Comparison of ENCODE assay signal across 7 cellular contexts in the genomic region with DNA sequence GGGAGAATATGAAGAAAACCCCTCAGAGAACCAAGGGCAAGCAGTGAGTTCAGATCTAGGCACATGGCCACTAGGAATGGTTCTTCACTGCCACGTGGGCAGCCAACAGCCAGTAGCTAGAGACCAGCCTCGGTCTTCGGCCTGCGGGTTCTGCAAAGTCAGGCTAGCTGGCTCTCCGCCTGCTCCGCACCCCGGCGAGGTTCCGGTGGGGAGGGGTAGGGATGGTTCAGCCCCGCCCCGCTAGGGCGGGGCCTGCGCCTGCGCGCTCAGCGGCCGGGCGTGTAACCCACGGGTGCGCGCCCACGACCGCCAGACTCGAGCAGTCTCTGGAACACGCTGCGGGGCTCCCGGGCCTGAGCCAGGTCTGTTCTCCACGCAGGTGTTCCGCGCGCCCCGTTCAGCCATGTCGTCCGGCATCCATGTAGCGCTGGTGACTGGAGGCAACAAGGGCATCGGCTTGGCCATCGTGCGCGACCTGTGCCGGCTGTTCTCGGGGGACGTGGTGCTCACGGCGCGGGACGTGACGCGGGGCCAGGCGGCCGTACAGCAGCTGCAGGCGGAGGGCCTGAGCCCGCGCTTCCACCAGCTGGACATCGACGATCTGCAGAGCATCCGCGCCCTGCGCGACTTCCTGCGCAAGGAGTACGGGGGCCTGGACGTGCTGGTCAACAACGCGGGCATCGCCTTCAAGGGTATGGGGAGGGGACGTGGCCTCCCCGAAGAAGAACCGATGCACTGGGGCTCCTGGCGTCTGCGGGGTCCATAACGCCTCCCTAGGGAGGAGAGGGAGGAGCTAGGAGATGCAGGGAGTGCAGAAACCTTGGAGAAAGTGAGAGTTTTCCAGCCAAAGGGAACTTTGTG. TPM values are rescaled to one million over a fixed set of nuclear protein-coding genes. Genes with fewer than 3 reads are reported as not detected.
DNase-seq lines count a peak whose midpoint lies in the region; ATAC-seq, FAIRE-seq and TF ChIP-seq lines count a peak whose summit lies in the region.

TSS of gene CBR1 (plus strand) at position 312 of the 861 bp plus-strand sequence. CDS start at position 404, 92 bp downstream.

- no peak for FAIRE-seq in bronchial epithelial cell (lab: Jason Lieb, UNC)
- FAIRE-seq in small intestine (lab: Jason Lieb, UNC): no peak

- TF ChIP-seq CTCF in activated B cell treated with CpG ODN at 0.5 μM for 24 hours (IDR thresholded peaks at IDR 0.05) (no peak), bronchial epithelial cell (IDR thresholded peaks at IDR 0.05; ENCODE audit: insufficient read depth, low read length, severe bottlenecking) (no peak)

- H3K36me3 ChIP-seq in bronchial epithelial cell (ENCODE audit: control insufficient read depth, insufficient read depth, low read length) (peaks cover 11% of the 10 kb centered on the region), small intestine (ENCODE audit: control insufficient read depth in 2 of 2, insufficient read depth in 2 of 2, low read length in 2 of 2) (peaks cover 0 to 8% of the 10 kb centered on the region in 2 donors)

- DNase-seq in NCI-H2171 (lab: John Stamatoyannopoulos, UW) (peak; percentile 91), activated B cell treated with CpG ODN at 0.5 μM for 24 hours (peak; percentile 86), bronchial epithelial cell (ENCODE audit: low read depth) (peak; percentile 82), iPS-NIHi11 (ENCODE audit: low spot score) (peak; percentile 89), small intestine (peak; percentile 97)

- H3K4me3 ChIP-seq in bronchial epithelial cell (ENCODE audit: low read depth, low read length) (peak within 1 kb of the TSS; percentile 96), small intestine (ENCODE audit: low read depth in 1 of 2, low read length in 2 of 2) (peak within 1 kb of the TSS; percentile 39 to 75)

- H3K4me3 Mint-ChIP-seq in activated B cell treated with CpG ODN at 0.5 μM for 24 hours: peak within 1 kb of the TSS; percentile 90

- H3K27me3 Mint-ChIP-seq in activated B cell treated with CpG ODN at 0.5 μM for 24 hours: no peaks in the 10 kb centered on the region

- H3K4me1 ChIP-seq in small intestine (ENCODE audit: control insufficient read depth in 2 of 2, insufficient read depth in 1 of 2, low read depth in 1 of 2, low read length in 1 of 2): peaks cover 3 to 6% of the 10 kb centered on the region in 2 donors

- WGBS in small intestine, 3 donors: 1 to 2% (median 1%) methylated on average over 67 to 71 of the region's 71 CpGs

- H3K27me3 ChIP-seq in bronchial epithelial cell (ENCODE audit: control insufficient read depth, insufficient read depth, low read length) (no peaks in the 10 kb centered on the region), small intestine (ENCODE audit: control insufficient read depth in 2 of 2, insufficient read depth in 2 of 2, low read length in 2 of 2) (no peaks in the 10 kb centered on the region)

- peaks cover 32% of the 10 kb centered on the region for H3K36me3 Mint-ChIP-seq in activated B cell treated with CpG ODN at 0.5 μM for 24 hours (ENCODE audit: low read depth)

- peaks cover 5% of the 10 kb centered on the region for H3K9me3 Mint-ChIP-seq in activated B cell treated with CpG ODN at 0.5 μM for 24 hours

- H3K27ac Mint-ChIP-seq in activated B cell treated with CpG ODN at 0.5 μM for 24 hours: peak within 1 kb of the TSS; percentile 87

- CTCF ChIA-PET in activated B cell treated with CpG ODN at 0.5 μM for 24 hours (lab: Charles Lee): interaction anchor here (1.0 to 1.4 kb wide), 2 partner anchors 10 to 22 kb away, joined by 4 to 9 read pairs; partner anchors contain the start of gene SETD4

- intact Hi-C loops in activated B cell treated with CpG ODN at 0.5 μM for 24 hours (cut with micrococcal nuclease): loop anchor here (1.0 to 10.0 kb wide), 7 partner anchors 7 to 1995 kb away; partner anchors contain the start of genes CBR3, MRPS6, RUNX1 and SETD4

- peak; percentile 90 for ATAC-seq in GM18520 (IDR thresholded peaks at IDR 0.05; ENCODE audit: unreplicated experiment)
- peak; percentile 69 for ATAC-seq in HG03060 (IDR thresholded peaks at IDR 0.05; ENCODE audit: low read depth, unreplicated experiment)
- peak; percentile 99 for ATAC-seq in activated B cell treated with CpG ODN at 0.5 μM for 24 hours (ENCODE audit: low read depth)

- POLR2A ChIA-PET in activated B cell treated with CpG ODN at 0.5 μM for 24 hours (lab: Charles Lee): interaction anchor here (0.6 to 3.2 kb wide), 11 partner anchors 9 to 1160 kb away, joined by 3 to 60 read pairs (median 4); partner anchors contain the start of gene SETD4

- no peaks in the 10 kb centered on the region for H3K9me3 ChIP-seq in small intestine (ENCODE audit: control insufficient read depth, low read depth)

- H3K4me1 Mint-ChIP-seq in activated B cell treated with CpG ODN at 0.5 μM for 24 hours: peaks cover 31% of the 10 kb centered on the region

- peak within 1 kb of the TSS; percentile 67 to 87 for H3K27ac ChIP-seq in small intestine (ENCODE audit: low read depth in 1 of 2, low read length in 1 of 2)

RNA-seq across cellular contexts. Expression of gene CBR1, which starts in this region (rescaled TPM):
- 17.5 and 20.3 TPM in 2 replicates for total RNA-seq in activated B cell treated with CpG ODN at 0.5 μM for 24 hours
- total RNA-seq in bronchial epithelial cell: 60.4 and 111 TPM in 2 replicates
- 1,000 to 10,000 TPM in 2 of 3 donors, 100 to 1,000 TPM in 1; 439 to 1,932 (median 1,477) TPM for polyA plus RNA-seq in small intestine

Comparison
In these comparisons a context has a peak if more than half of its experiments do, and no peak if none do; other contexts are left out.
1. Peak in every context shown above with its lines: DNase-seq, ATAC-seq, H3K4me3 ChIP-seq and H3K27ac ChIP-seq.